Comparison of ENCODE assay signal across 6 cellular contexts in the genomic region with DNA sequence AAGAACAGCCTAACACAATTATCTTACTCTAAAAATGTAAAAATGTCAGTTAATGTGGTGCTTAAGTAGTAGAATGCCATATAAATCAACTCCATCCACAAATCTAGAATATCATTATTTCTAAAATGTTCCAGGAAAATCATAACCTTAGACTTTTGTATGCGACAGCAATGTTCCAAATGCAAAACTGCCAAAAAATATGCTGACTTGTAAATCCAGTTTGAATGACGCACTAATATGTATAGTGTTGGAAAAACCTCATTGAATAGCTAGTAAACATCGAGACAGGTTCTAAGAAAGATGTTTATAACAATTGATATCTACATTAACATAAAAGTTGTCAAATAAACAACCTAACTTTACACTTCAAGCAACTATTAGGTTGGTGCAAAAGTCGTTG.
"Had no signal": no experiment of that assay in that cellular context is flagged by ENCODE, and none has a peak within 500 bp of the region (broad histone marks: within the 10 kb centered on the region; RNA-seq: fewer than 3 reads in every experiment).

No MANE protein-coding gene starts in this region.

- FAIRE-seq: HTR-8/SVneo had no signal

- DNase-seq: Karpas-422, KBM-7, KG1 had no signal

- H3K27ac ChIP-seq: HL-60, KMS-11 had no signal

- H3K4me2 ChIP-seq: KMS-11 had no signal

- H3K9ac ChIP-seq: KMS-11 had no signal
